In the genomic region with DNA sequence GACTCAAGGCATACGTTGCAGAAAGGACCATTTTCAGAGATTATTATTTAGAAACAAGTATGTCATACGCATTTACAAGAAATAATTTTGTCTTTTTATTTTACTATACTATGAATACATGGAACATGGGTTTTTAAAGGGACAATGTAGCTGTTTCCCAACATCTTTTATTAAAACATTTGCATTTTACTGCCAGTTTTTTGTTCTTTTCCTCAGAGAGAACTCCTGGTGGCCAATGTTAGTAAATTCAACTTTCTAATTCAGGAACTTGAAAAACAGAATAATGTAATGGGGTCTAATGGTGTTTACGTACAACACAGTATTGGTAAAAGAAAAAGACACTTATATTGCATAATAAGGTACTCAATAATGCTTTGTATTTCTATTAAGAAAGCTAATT, we compare ENCODE assay signal across 2 cellular contexts.
TF ChIP-seq lines count a peak whose summit lies in the region.

No MANE protein-coding gene starts in this region.

TF ChIP-seq in HEK293, 187 proteins besides CTCF, POLR2A, EP300 and RAD21:
- TF ChIP-seq, protein P1, sequence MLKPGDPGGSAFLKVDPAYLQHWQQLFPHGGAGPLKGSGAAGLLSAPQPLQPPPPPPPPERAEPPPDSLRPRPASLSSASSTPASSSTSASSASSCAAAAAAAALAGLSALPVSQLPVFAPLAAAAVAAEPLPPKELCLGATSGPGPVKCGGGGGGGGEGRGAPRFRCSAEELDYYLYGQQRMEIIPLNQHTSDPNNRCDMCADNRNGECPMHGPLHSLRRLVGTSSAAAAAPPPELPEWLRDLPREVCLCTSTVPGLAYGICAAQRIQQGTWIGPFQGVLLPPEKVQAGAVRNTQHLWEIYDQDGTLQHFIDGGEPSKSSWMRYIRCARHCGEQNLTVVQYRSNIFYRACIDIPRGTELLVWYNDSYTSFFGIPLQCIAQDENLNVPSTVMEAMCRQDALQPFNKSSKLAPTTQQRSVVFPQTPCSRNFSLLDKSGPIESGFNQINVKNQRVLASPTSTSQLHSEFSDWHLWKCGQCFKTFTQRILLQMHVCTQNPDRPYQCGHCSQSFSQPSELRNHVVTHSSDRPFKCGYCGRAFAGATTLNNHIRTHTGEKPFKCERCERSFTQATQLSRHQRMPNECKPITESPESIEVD (tag by site-specific recombination; IDR thresholded peaks at IDR 0.05): 0 out of 2 replicates have a peak, but pooled peaks have one; percentile 42
- TF ChIP-seq, protein P2, sequence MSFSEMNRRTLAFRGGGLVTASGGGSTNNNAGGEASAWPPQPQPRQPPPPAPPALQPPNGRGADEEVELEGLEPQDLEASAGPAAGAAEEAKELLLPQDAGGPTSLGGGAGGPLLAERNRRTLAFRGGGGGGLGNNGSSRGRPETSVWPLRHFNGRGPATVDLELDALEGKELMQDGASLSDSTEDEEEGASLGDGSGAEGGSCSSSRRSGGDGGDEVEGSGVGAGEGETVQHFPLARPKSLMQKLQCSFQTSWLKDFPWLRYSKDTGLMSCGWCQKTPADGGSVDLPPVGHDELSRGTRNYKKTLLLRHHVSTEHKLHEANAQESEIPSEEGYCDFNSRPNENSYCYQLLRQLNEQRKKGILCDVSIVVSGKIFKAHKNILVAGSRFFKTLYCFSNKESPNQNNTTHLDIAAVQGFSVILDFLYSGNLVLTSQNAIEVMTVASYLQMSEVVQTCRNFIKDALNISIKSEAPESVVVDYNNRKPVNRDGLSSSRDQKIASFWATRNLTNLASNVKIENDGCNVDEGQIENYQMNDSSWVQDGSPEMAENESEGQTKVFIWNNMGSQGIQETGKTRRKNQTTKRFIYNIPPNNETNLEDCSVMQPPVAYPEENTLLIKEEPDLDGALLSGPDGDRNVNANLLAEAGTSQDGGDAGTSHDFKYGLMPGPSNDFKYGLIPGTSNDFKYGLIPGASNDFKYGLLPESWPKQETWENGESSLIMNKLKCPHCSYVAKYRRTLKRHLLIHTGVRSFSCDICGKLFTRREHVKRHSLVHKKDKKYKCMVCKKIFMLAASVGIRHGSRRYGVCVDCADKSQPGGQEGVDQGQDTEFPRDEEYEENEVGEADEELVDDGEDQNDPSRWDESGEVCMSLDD (tag by site-specific recombination; IDR thresholded peaks at IDR 0.05): no peak
TF ChIP-seq in HEK293: peak in this region for 1.

TF ChIP-seq in GM12878, 131 proteins besides CTCF, POLR2A, EP300 and RAD21:
- TF ChIP-seq, protein P3, sequence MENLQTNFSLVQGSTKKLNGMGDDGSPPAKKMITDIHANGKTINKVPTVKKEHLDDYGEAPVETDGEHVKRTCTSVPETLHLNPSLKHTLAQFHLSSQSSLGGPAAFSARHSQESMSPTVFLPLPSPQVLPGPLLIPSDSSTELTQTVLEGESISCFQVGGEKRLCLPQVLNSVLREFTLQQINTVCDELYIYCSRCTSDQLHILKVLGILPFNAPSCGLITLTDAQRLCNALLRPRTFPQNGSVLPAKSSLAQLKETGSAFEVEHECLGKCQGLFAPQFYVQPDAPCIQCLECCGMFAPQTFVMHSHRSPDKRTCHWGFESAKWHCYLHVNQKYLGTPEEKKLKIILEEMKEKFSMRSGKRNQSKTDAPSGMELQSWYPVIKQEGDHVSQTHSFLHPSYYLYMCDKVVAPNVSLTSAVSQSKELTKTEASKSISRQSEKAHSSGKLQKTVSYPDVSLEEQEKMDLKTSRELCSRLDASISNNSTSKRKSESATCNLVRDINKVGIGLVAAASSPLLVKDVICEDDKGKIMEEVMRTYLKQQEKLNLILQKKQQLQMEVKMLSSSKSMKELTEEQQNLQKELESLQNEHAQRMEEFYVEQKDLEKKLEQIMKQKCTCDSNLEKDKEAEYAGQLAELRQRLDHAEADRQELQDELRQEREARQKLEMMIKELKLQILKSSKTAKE (IDR thresholded peaks at IDR 0.05; ENCODE audit: low read depth, poor library complexity, severe bottlenecking): no peak
- TF ChIP-seq SIX5 (IDR thresholded peaks at IDR 0.05; ENCODE audit: low read depth, low read length, severe bottlenecking): no peak
- no peak for TF ChIP-seq ZSCAN29 (IDR thresholded peaks at IDR 0.05)
- no peak for TF ChIP-seq EGR1 (IDR thresholded peaks at IDR 0.05; ENCODE audit: borderline replicate concordance in 1 of 2, low read depth in 2 of 2, low read length in 2 of 2)
- TF ChIP-seq, protein P4, sequence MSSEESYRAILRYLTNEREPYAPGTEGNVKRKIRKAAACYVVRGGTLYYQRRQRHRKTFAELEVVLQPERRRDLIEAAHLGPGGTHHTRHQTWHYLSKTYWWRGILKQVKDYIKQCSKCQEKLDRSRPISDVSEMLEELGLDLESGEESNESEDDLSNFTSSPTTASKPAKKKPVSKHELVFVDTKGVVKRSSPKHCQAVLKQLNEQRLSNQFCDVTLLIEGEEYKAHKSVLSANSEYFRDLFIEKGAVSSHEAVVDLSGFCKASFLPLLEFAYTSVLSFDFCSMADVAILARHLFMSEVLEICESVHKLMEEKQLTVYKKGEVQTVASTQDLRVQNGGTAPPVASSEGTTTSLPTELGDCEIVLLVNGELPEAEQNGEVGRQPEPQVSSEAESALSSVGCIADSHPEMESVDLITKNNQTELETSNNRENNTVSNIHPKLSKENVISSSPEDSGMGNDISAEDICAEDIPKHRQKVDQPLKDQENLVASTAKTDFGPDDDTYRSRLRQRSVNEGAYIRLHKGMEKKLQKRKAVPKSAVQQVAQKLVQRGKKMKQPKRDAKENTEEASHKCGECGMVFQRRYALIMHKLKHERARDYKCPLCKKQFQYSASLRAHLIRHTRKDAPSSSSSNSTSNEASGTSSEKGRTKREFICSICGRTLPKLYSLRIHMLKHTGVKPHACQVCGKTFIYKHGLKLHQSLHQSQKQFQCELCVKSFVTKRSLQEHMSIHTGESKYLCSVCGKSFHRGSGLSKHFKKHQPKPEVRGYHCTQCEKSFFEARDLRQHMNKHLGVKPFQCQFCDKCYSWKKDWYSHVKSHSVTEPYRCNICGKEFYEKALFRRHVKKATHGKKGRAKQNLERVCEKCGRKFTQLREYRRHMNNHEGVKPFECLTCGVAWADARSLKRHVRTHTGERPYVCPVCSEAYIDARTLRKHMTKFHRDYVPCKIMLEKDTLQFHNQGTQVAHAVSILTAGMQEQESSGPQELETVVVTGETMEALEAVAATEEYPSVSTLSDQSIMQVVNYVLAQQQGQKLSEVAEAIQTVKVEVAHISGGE (CRISPR knock-in tag; IDR thresholded peaks at IDR 0.05): no peak
- TF ChIP-seq, protein P5, sequence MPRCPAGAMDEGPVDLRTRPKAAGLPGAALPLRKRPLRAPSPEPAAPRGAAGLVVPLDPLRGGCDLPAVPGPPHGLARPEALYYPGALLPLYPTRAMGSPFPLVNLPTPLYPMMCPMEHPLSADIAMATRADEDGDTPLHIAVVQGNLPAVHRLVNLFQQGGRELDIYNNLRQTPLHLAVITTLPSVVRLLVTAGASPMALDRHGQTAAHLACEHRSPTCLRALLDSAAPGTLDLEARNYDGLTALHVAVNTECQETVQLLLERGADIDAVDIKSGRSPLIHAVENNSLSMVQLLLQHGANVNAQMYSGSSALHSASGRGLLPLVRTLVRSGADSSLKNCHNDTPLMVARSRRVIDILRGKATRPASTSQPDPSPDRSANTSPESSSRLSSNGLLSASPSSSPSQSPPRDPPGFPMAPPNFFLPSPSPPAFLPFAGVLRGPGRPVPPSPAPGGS (IDR thresholded peaks at IDR 0.05; ENCODE audit: borderline replicate concordance, insufficient read depth, low read depth, low read length, poor library complexity, severe bottlenecking): no peak
- no peak for TF ChIP-seq MYC (IDR thresholded peaks at IDR 0.05; ENCODE audit: insufficient read depth, insufficient read length, insufficient replicate concordance, low read length, severe bottlenecking)
- TF ChIP-seq, protein P6, sequence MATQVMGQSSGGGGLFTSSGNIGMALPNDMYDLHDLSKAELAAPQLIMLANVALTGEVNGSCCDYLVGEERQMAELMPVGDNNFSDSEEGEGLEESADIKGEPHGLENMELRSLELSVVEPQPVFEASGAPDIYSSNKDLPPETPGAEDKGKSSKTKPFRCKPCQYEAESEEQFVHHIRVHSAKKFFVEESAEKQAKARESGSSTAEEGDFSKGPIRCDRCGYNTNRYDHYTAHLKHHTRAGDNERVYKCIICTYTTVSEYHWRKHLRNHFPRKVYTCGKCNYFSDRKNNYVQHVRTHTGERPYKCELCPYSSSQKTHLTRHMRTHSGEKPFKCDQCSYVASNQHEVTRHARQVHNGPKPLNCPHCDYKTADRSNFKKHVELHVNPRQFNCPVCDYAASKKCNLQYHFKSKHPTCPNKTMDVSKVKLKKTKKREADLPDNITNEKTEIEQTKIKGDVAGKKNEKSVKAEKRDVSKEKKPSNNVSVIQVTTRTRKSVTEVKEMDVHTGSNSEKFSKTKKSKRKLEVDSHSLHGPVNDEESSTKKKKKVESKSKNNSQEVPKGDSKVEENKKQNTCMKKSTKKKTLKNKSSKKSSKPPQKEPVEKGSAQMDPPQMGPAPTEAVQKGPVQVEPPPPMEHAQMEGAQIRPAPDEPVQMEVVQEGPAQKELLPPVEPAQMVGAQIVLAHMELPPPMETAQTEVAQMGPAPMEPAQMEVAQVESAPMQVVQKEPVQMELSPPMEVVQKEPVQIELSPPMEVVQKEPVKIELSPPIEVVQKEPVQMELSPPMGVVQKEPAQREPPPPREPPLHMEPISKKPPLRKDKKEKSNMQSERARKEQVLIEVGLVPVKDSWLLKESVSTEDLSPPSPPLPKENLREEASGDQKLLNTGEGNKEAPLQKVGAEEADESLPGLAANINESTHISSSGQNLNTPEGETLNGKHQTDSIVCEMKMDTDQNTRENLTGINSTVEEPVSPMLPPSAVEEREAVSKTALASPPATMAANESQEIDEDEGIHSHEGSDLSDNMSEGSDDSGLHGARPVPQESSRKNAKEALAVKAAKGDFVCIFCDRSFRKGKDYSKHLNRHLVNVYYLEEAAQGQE (IDR thresholded peaks at IDR 0.05; ENCODE audit: low read depth, low read length): no peak
- no peak for TF ChIP-seq KAT2A (conservative IDR thresholded peaks at IDR 0.05; ENCODE audit: control insufficient read depth, low read depth, low read length)
- TF ChIP-seq ATF7 (IDR thresholded peaks at IDR 0.05; ENCODE audit: low read depth): no peak
